Comparison of ENCODE assay signal across 18 cellular contexts in the genomic region with DNA sequence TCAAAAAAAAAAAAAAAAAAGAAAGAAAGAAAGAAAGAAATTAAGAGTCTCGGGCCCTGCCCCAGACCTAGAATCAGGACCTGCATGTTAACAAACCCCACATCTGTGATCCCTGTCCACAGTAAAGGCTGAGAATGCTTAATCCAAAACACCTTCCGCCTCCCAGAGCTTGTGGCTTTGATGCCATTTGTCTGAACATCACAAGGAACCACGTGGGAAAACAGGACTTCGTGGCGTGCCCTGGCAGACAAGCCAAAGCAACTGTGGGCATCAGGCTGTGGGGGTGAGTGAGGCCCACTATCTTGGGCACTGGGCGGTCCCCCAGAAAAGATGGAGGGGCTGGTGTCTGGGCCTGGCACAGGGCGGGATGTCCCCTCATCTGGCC.
DNase-seq lines count a peak whose midpoint lies in the region; ATAC-seq and TF ChIP-seq lines count a peak whose summit lies in the region.
"Had no signal": no experiment of that assay in that cellular context is flagged by ENCODE, and none has a peak within 500 bp of the region (broad histone marks: within the 10 kb centered on the region; RNA-seq: fewer than 3 reads in every experiment).

No MANE protein-coding gene starts in this region.

- H3K9me3 ChIP-seq in neuronal stem cell (replicated peaks in 1 of 2; ENCODE audit: control insufficient read depth in 2 of 2, insufficient read depth in 1 of 2, low read depth in 1 of 2, low read length in 2 of 2) = peaks cover 0 to 2% of the 10 kb centered on the region in 2 donors
- H3K9me3 ChIP-seq in upper lobe of left lung = no peaks in the 10 kb centered on the region
- H3K9me3 ChIP-seq in CD4-positive, alpha-beta memory T cell (ENCODE audit: control insufficient read depth in 1 of 2, low read length in 2 of 2) = no peaks in the 10 kb centered on the region

- H3K27ac ChIP-seq in coronary artery (peak overlapping the region in 1 of 2 donors; percentile 63), neuronal stem cell (replicated peaks; ENCODE audit: low read length) (no peak overlapping the region), upper lobe of left lung (peak overlapping the region; percentile 8 to 68 (median 33))
- no peak overlapping the region for H3K27ac ChIP-seq in CD4-positive, alpha-beta memory T cell (ENCODE audit: low read depth, low read length)
- H3K27ac ChIP-seq: 22Rv1 had no signal

- no peak overlapping the region for H3K9ac ChIP-seq in neuronal stem cell (ENCODE audit: low read depth, low read length, poor library complexity)

- H3K27me3 Mint-ChIP-seq in CD4-positive, alpha-beta memory T cell = no peaks in the 10 kb centered on the region
- H3K27me3 Mint-ChIP-seq: activated CD4-positive, alpha-beta memory T cell treated with anti-CD3 and anti-CD28 coated beads for 36 hours; activated T-cell treated with anti-CD3 and anti-CD28 coated beads, Interleukin-2, amount 50 U/mL, for 24 hours; CD4-positive, alpha-beta T cell had no signal

- H2BK5ac ChIP-seq in neuronal stem cell (ENCODE audit: low read length) = no peak overlapping the region

- no peaks in the 10 kb centered on the region for H3K79me1 ChIP-seq in neuronal stem cell (ENCODE audit: low read depth, low read length)

- no CpG with 5 or more reads among the region's 7 CpGs for WGBS in neuronal stem cell (ENCODE audit: extremely low coverage in 2 of 2, insufficient read length in 2 of 2, insufficient replicate concordance in 1 of 2), 2 donors
- 65 to 79% methylated on average over 5 to 7 of the region's 7 CpGs for WGBS in upper lobe of left lung, 2 donors

- peak overlapping the region; percentile 72 for H2AK5ac ChIP-seq in neuronal stem cell (ENCODE audit: low read depth, low read length)

- H3K36me3 Mint-ChIP-seq in CD4-positive, alpha-beta memory T cell = no peaks in the 10 kb centered on the region
- H3K36me3 Mint-ChIP-seq: activated CD4-positive, alpha-beta memory T cell treated with anti-CD3 and anti-CD28 coated beads for 36 hours; activated naive CD4-positive, alpha-beta T cell treated with anti-CD3 and anti-CD28 coated beads, Interleukin-2, amount 50 U/mL, for 72 hours; natural killer cell had no signal

- H3K4me1 ChIP-seq in neuronal stem cell (ENCODE audit: control insufficient read depth in 2 of 2, insufficient read depth in 1 of 2, low read depth in 1 of 2, low read length in 2 of 2) (peaks cover 13 to 47% of the 10 kb centered on the region in 2 donors), upper lobe of left lung (peaks cover 0 to 4% (median 2%) of the 10 kb centered on the region in 4 donors)
- no peaks in the 10 kb centered on the region for H3K4me1 ChIP-seq in CD4-positive, alpha-beta memory T cell (ENCODE audit: insufficient read depth, low read length)

- no peak overlapping the region for H2BK120ac ChIP-seq in neuronal stem cell (ENCODE audit: low read depth, low read length)

- H3K27me3 ChIP-seq in neuronal stem cell (ENCODE audit: control insufficient read depth in 3 of 3, insufficient read depth in 3 of 3, low read depth in 1 of 3, low read length in 3 of 3) = peaks cover 0 to 10% (median 0%) of the 10 kb centered on the region in 3 experiments
- H3K27me3 ChIP-seq in upper lobe of left lung = no peaks in the 10 kb centered on the region
- no peaks in the 10 kb centered on the region for H3K27me3 ChIP-seq in CD4-positive, alpha-beta memory T cell (ENCODE audit: insufficient read depth, low read length)

- DNase-seq in DMS 273 (lab: John Stamatoyannopoulos, UW; ENCODE audit: unreplicated experiment) = peak; percentile 56
- no peak for DNase-seq in DMS 273 treated with DMSO at 0.1 percent for 48 hours (lab: John Stamatoyannopoulos, UW)
- DNase-seq in coronary artery (ENCODE audit: low spot score) = no peak
- DNase-seq in neuronal stem cell (ENCODE audit: low spot score) = no peak
- DNase-seq in upper lobe of left lung = no peak
- no peak for DNase-seq in superior temporal gyrus (ENCODE audit: extremely low spot score)
- DNase-seq in CD4-positive, alpha-beta memory T cell = no peak
- DNase-seq: activated CD4-positive, alpha-beta memory T cell treated with anti-CD3 and anti-CD28 coated beads for 36 hours; activated T-cell treated with anti-CD3 and anti-CD28 coated beads, Interleukin-2, amount 50 U/mL, for 24 hours; CD4-positive, alpha-beta T cell; central memory CD4-positive, alpha-beta T cell; effector memory CD4-positive, alpha-beta T cell; natural killer cell; NCI-H2081 treated with DMSO at 0.1 percent for 48 hours; NCI-H526 had no signal

- H3K4ac ChIP-seq in neuronal stem cell (ENCODE audit: low read length) = no peak overlapping the region

- ATAC-seq in upper lobe of left lung (ENCODE audit: low FRiP score in 2 of 2) (no peak), HG02678 (IDR thresholded peaks at IDR 0.05; ENCODE audit: unreplicated experiment) (no peak)
- ATAC-seq: activated naive CD4-positive, alpha-beta T cell treated with anti-CD3 and anti-CD28 coated beads, Interleukin-2, amount 50 U/mL, for 72 hours; natural killer cell had no signal

- peak overlapping the region; percentile 76 for H2BK15ac ChIP-seq in neuronal stem cell (ENCODE audit: low read length)

- POLR2A ChIA-PET in CD4-positive, alpha-beta memory T cell (lab: Charles Lee; ENCODE audit: partially characterized antibody) = no interaction called here

- no peak overlapping the region for H3K4me3 Mint-ChIP-seq in CD4-positive, alpha-beta memory T cell
- H3K4me3 Mint-ChIP-seq: activated CD4-positive, alpha-beta memory T cell treated with anti-CD3 and anti-CD28 coated beads for 36 hours; activated T-cell treated with anti-CD3 and anti-CD28 coated beads, Interleukin-2, amount 50 U/mL, for 24 hours; CD4-positive, alpha-beta T cell; natural killer cell had no signal

- H3K14ac ChIP-seq in neuronal stem cell (ENCODE audit: low read length) = no peak overlapping the region

- H3K4me2 ChIP-seq in neuronal stem cell (ENCODE audit: insufficient read depth, low read length, poor library complexity, severe bottlenecking) = no peak overlapping the region

- H3K36me3 ChIP-seq in neuronal stem cell (replicated peaks in 1 of 2; ENCODE audit: control insufficient read depth in 2 of 2, insufficient read depth in 2 of 2, low read length in 2 of 2) (no peaks in the 10 kb centered on the region), upper lobe of left lung (no peaks in the 10 kb centered on the region)
- H3K36me3 ChIP-seq in CD4-positive, alpha-beta memory T cell (ENCODE audit: insufficient read depth, low read length) = no peaks in the 10 kb centered on the region

- no peak for TF ChIP-seq CTCF in coronary artery (IDR thresholded peaks at IDR 0.05)
- no peak for TF ChIP-seq CTCF in upper lobe of left lung (IDR thresholded peaks at IDR 0.05)

- no peak overlapping the region for H2AFZ ChIP-seq in neuronal stem cell (ENCODE audit: low read length)

- H3K4me3 ChIP-seq in coronary artery = peak overlapping the region; percentile 43
- H3K4me3 ChIP-seq in neuronal stem cell (ENCODE audit: low read length in 2 of 2) = no peak overlapping the region
- no peak overlapping the region for H3K4me3 ChIP-seq in upper lobe of left lung
- H3K4me3 ChIP-seq in CD4-positive, alpha-beta memory T cell (ENCODE audit: low read length in 2 of 2) = no peak overlapping the region

- no peak for TF ChIP-seq EP300 in upper lobe of left lung (IDR thresholded peaks at IDR 0.05)

- CTCF ChIA-PET in CD4-positive, alpha-beta memory T cell (lab: Charles Lee; ENCODE audit: partially characterized antibody) = no interaction called here

- no peaks in the 10 kb centered on the region for H3K4me1 Mint-ChIP-seq in CD4-positive, alpha-beta memory T cell
- H3K4me1 Mint-ChIP-seq: natural killer cell had no signal

- peaks cover 0 to 2% (median 0%) of the 10 kb centered on the region in 8 donors for H3K9me3 Mint-ChIP-seq in CD4-positive, alpha-beta memory T cell
- H3K9me3 Mint-ChIP-seq: activated CD4-positive, alpha-beta memory T cell treated with anti-CD3 and anti-CD28 coated beads for 36 hours; activated naive CD4-positive, alpha-beta T cell treated with anti-CD3 and anti-CD28 coated beads, Interleukin-2, amount 50 U/mL, for 72 hours; activated T-cell treated with anti-CD3 and anti-CD28 coated beads, Interleukin-2, amount 50 U/mL, for 24 hours; CD4-positive, alpha-beta T cell; natural killer cell had no signal

- peak overlapping the region; percentile 39 for H3K18ac ChIP-seq in neuronal stem cell (ENCODE audit: low read length)

- peak overlapping the region; percentile 60 for H2BK12ac ChIP-seq in neuronal stem cell (ENCODE audit: low read length)

- intact Hi-C loops in CD4-positive, alpha-beta memory T cell (cut with micrococcal nuclease) = no loop called here

- H3K27ac Mint-ChIP-seq in CD4-positive, alpha-beta memory T cell = no peak overlapping the region
- H3K27ac Mint-ChIP-seq: activated CD4-positive, alpha-beta memory T cell treated with anti-CD3 and anti-CD28 coated beads for 36 hours; activated naive CD4-positive, alpha-beta T cell treated with anti-CD3 and anti-CD28 coated beads, Interleukin-2, amount 50 U/mL, for 72 hours; activated T-cell treated with anti-CD3 and anti-CD28 coated beads, Interleukin-2, amount 50 U/mL, for 24 hours; CD4-positive, alpha-beta T cell; natural killer cell had no signal

- peak overlapping the region; percentile 9 for H3K23ac ChIP-seq in neuronal stem cell (ENCODE audit: low read depth, low read length, poor library complexity)

- TF ChIP-seq POLR2A in upper lobe of left lung (IDR thresholded peaks at IDR 0.05) = no peak

- H4K8ac ChIP-seq in neuronal stem cell (ENCODE audit: low read depth, low read length) = no peak overlapping the region

- H4K91ac ChIP-seq in neuronal stem cell (ENCODE audit: low read depth, low read length, poor library complexity) = peak overlapping the region; percentile 77

Comparison
In these comparisons a context has a peak if more than half of its experiments do, and no peak if none do; other contexts are left out.
1. H3K27ac ChIP-seq: peak in upper lobe of left lung (4 of 4); none in neuronal stem cell (single experiment) and CD4-positive, alpha-beta memory T cell (single experiment).